In the genomic region with DNA sequence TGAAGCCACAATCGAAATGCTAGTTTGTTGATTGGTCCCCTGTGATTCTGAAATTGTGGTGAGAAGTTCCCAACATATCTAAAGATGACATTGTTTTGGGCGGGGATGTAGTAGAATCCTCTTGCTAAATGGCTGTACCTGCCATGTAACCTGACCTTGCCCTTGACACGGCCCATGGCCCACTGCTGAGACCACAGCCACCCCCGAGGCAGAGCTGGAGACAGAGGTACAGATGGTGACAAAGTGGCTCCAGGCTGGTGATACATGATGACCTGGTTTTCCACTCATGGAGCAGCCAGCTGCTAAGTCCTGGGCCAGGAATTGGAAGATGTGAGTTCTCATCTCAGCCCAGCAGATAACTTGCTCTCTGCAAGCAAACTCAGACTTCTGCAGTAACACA, we compare ENCODE assay signal across 21 cellular contexts.
DNase-seq lines count a peak whose midpoint lies in the region; ATAC-seq and TF ChIP-seq lines count a peak whose summit lies in the region.
"Had no signal": no experiment of that assay in that cellular context is flagged by ENCODE, and none has a peak within 500 bp of the region (broad histone marks: within the 10 kb centered on the region; RNA-seq: fewer than 3 reads in every experiment).

No MANE protein-coding gene starts in this region.

- peak; percentile 48 for DNase-seq in activated effector memory CD4-positive, alpha-beta T cell treated with anti-CD3 and anti-CD28 coated beads, Interleukin-2, amount 50 U/mL, for 16 hours
- DNase-seq in activated effector memory CD4-positive, alpha-beta T cell treated with Interleukin-2 at 50 U/mL for 16 hours = no peak
- peak; percentile 54 for DNase-seq in coronary artery (ENCODE audit: low spot score)
- peak; percentile 49 for DNase-seq in spleen
- DNase-seq in ureter (ENCODE audit: low spot score) = peak; percentile 26
- DNase-seq in stimulated activated CD4-positive, alpha-beta T cell treated with anti-CD3 and anti-CD28 coated beads, Interleukin-4, amount 100 ng/mL, for 4 hours = no peak
- DNase-seq in RKO (ENCODE audit: low spot score) = no peak
- DNase-seq: CD8-positive, alpha-beta memory T cell; DMS53; EL; GOT3; KG1; NCI-H1417; NCI-H187 treated with DMSO at 0.1 percent for 48 hours; NCI-H226; NCI-H524 treated with DMSO at 0.1 percent for 48 hours; PC-9 had no signal

- intact Hi-C loops in spleen (cut with DNase I; ENCODE audit: low total_unique reads) = no loop called here

- TF ChIP-seq CTCF in coronary artery (IDR thresholded peaks at IDR 0.05) (no peak), spleen (IDR thresholded peaks at IDR 0.05 in 8 of 11, conservative IDR thresholded peaks at IDR 0.05 in 3 of 11) (no peak)

- H3K27me3 ChIP-seq in spleen (replicated peaks in 1 of 7) = no peaks in the 10 kb centered on the region
- H3K27me3 ChIP-seq: SJSA1 had no signal

- H3K9me3 ChIP-seq in spleen = no peaks in the 10 kb centered on the region
- H3K9me3 ChIP-seq: SJSA1 had no signal

- WGBS in spleen, 5 donors = 60 to 86% (median 80%) methylated on average over 4 of the region's 4 CpGs

- no peaks in the 10 kb centered on the region for H3K4me1 ChIP-seq in spleen
- H3K4me1 ChIP-seq: SJSA1 had no signal

- ATAC-seq in HG03378 (IDR thresholded peaks at IDR 0.05; ENCODE audit: unreplicated experiment) = no peak
- ATAC-seq: GM12878, HepG2 had no signal

- TF ChIP-seq POLR2A in spleen (IDR thresholded peaks at IDR 0.05) = no peak

- H3K4me3 ChIP-seq in coronary artery (no peak overlapping the region), spleen (no peak overlapping the region)
- H3K4me3 ChIP-seq: GM12878, PC-9, SJSA1 had no signal

- H3K36me3 ChIP-seq in spleen = no peaks in the 10 kb centered on the region
- H3K36me3 ChIP-seq: SJSA1 had no signal

- H3K27ac ChIP-seq in coronary artery (no peak overlapping the region), spleen (no peak overlapping the region)
- H3K27ac ChIP-seq: PC-9, SJSA1 had no signal

Comparison
In these comparisons a context has a peak if more than half of its experiments do, and no peak if none do; other contexts are left out.
1. DNase-seq: peak in activated effector memory CD4-positive, alpha-beta T cell treated with anti-CD3 and anti-CD28 coated beads, Interleukin-2, amount 50 U/mL, for 16 hours (single experiment), coronary artery (single experiment), spleen (single experiment) and ureter (single experiment); none in activated effector memory CD4-positive, alpha-beta T cell treated with Interleukin-2 at 50 U/mL for 16 hours (single experiment), stimulated activated CD4-positive, alpha-beta T cell treated with anti-CD3 and anti-CD28 coated beads, Interleukin-4, amount 100 ng/mL, for 4 hours (0 of 2) and RKO (single experiment).